18 cellular contexts compared by ENCODE assay signal in the genomic region with DNA sequence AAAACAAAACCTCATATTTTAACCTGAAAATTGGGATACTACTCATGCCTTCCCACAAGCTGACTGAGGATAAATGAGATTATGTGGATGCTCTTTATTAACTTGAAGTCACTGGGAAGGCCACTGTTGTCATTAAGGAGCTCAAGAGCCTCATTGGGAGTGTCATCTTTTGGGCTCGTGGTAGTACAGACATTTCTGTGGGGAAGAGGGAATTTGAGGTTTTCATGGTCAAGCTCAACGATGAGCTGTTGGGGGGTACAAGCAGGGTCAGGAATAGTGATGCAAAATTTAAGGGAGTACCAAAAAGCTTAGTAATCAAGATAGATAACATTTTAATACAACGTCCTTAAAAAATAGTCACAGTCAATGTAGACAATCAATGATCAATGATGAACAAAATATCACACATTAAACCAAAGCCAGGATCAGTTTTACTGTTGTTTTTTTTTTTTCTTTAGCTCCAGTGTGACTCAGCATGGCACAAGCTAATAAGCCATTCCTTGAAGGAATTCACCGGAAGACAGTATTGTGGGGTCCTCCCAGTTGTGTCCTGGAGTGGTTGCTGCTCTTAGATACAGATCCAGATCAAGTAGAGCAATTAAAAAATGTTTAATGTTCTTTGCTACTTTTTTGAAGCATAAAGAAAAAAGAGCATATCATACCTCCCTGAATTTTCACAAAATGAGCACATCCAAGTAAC.
DNase-seq lines count a peak whose midpoint lies in the region; ATAC-seq and TF ChIP-seq lines count a peak whose summit lies in the region.
"Had no signal": no experiment of that assay in that cellular context is flagged by ENCODE, and none has a peak within 500 bp of the region (broad histone marks: within the 10 kb centered on the region; RNA-seq: fewer than 3 reads in every experiment).

No MANE protein-coding gene starts in this region.

- TF ChIP-seq POLR2A in heart left ventricle (IDR thresholded peaks at IDR 0.05), result no peak
- no peak for TF ChIP-seq POLR2A in vagina (IDR thresholded peaks at IDR 0.05)

- H3K27ac Mint-ChIP-seq in WTC11 (peak overlapping the region; percentile 5; the same call in 1 of the 2 replicates), glutamatergic neuron (ENCODE audit: unreplicated experiment) (peak overlapping the region; percentile 20)
- H3K27ac Mint-ChIP-seq: CD14-positive monocyte had no signal

- intact Hi-C loops in heart left ventricle (cut with DNase I), result loop anchor here in 1 of 10 donors (10.0 kb wide), 1 partner anchor 193 kb away; no protein-coding TSS in a partner anchor
- intact Hi-C loops in vagina (cut with DNase I), result no loop called here

- no peaks in the 10 kb centered on the region for H3K27me3 ChIP-seq in heart left ventricle
- no peaks in the 10 kb centered on the region for H3K27me3 ChIP-seq in vagina

- H3K4me3 Mint-ChIP-seq in WTC11 (no peak overlapping the region), glutamatergic neuron (ENCODE audit: unreplicated experiment) (no peak overlapping the region)
- H3K4me3 Mint-ChIP-seq: CD14-positive monocyte had no signal

- peaks cover 0 to 27% (median 8%) of the 10 kb centered on the region in 12 donors for H3K4me1 ChIP-seq in heart left ventricle
- H3K4me1 ChIP-seq in vagina, result no peaks in the 10 kb centered on the region

- H3K4me1 Mint-ChIP-seq in WTC11 (peaks cover 6% of the 10 kb centered on the region), glutamatergic neuron (ENCODE audit: low read depth, unreplicated experiment) (peaks cover 12% of the 10 kb centered on the region)
- H3K4me1 Mint-ChIP-seq: CD14-positive monocyte had no signal

- H3K27ac ChIP-seq in heart left ventricle, result no peak overlapping the region
- no peak overlapping the region for H3K27ac ChIP-seq in vagina
- H3K27ac ChIP-seq: 22Rv1 had no signal

- peaks cover 3% of the 10 kb centered on the region; the same call in 1 of the 2 replicates for H3K36me3 Mint-ChIP-seq in WTC11
- peaks cover 4% of the 10 kb centered on the region for H3K36me3 Mint-ChIP-seq in glutamatergic neuron (ENCODE audit: unreplicated experiment)
- H3K36me3 Mint-ChIP-seq: CD14-positive monocyte had no signal

- peaks cover 0 to 10% (median 2%) of the 10 kb centered on the region in 12 donors for H3K9me3 ChIP-seq in heart left ventricle
- H3K9me3 ChIP-seq in vagina, result no peaks in the 10 kb centered on the region

- no peak for TF ChIP-seq CTCF in WTC11 (IDR thresholded peaks at IDR 0.05)
- no peak for TF ChIP-seq CTCF in glutamatergic neuron (IDR thresholded peaks at IDR 0.05; ENCODE audit: partially characterized antibody, unreplicated experiment)
- no peak for TF ChIP-seq CTCF in heart left ventricle (IDR thresholded peaks at IDR 0.05)
- no peak for TF ChIP-seq CTCF in vagina (IDR thresholded peaks at IDR 0.05)

- H3K27me3 Mint-ChIP-seq in WTC11 (ENCODE audit: low read depth), result no peaks in the 10 kb centered on the region; the same call in 1 of the 2 replicates
- H3K27me3 Mint-ChIP-seq in glutamatergic neuron (ENCODE audit: unreplicated experiment), result peaks cover 1% of the 10 kb centered on the region

- ATAC-seq in WTC11, result no peak
- no peak for ATAC-seq in heart left ventricle
- ATAC-seq: GM12878, K562, Panc1 had no signal

- DNase-seq in A172 (ENCODE audit: low spot score), result peak; percentile 27
- DNase-seq in LHCN-M2 (ENCODE audit: low read depth), result peak; percentile 20
- DNase-seq in WTC11 (ENCODE audit: low spot score), result no peak
- no peak for DNase-seq in glutamatergic neuron
- no peak for DNase-seq in heart left ventricle
- no peak for DNase-seq in vagina (ENCODE audit: extremely low spot score in 2 of 2)
- no peak for DNase-seq in T-helper 2 cell
- DNase-seq in DMS79 (lab: John Stamatoyannopoulos, UW), result no peak
- DNase-seq: DND-41, NCI-H1417 treated with DMSO at 0.1 percent for 48 hours, NCI-H187 treated with DMSO at 0.1 percent for 48 hours, NCI-H226, NCI-H524 treated with DMSO at 0.1 percent for 48 hours had no signal

- WGBS in heart left ventricle, 4 donors, result 92 to 95% (median 94%) methylated on average over 4 of the region's 4 CpGs

- H3K4me3 ChIP-seq in heart left ventricle, result no peak overlapping the region
- H3K4me3 ChIP-seq in vagina, result no peak overlapping the region
- H3K4me3 ChIP-seq: GM12878, K562 had no signal

- CTCF ChIA-PET in WTC11 (lab: Charles Lee), result interaction anchor here (0.6 to 1.1 kb wide), 2 partner anchors 18 to 762 kb away, joined by 3 to 4 read pairs; no protein-coding TSS in a partner anchor

- H3K9me3 Mint-ChIP-seq in WTC11 (peaks cover 16% of the 10 kb centered on the region), glutamatergic neuron (ENCODE audit: unreplicated experiment) (peaks cover 1% of the 10 kb centered on the region)

- H3K36me3 ChIP-seq in heart left ventricle (no peaks in the 10 kb centered on the region), vagina (no peaks in the 10 kb centered on the region)

- POLR2A ChIA-PET in WTC11 (lab: Charles Lee), result no interaction called here

TF ChIP-seq in WTC11, 78 proteins besides CTCF, POLR2A, EP300 and RAD21:
- TF ChIP-seq, protein P1, sequence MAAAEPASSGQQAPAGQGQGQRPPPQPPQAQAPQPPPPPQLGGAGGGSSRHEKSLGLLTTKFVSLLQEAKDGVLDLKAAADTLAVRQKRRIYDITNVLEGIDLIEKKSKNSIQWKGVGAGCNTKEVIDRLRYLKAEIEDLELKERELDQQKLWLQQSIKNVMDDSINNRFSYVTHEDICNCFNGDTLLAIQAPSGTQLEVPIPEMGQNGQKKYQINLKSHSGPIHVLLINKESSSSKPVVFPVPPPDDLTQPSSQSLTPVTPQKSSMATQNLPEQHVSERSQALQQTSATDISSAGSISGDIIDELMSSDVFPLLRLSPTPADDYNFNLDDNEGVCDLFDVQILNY (CRISPR knock-in tag; IDR thresholded peaks at IDR 0.05), result no peak
- TF ChIP-seq ZNF671 (CRISPR knock-in tag; IDR thresholded peaks at IDR 0.05) (no peak), SMAD3 (CRISPR knock-in tag; IDR thresholded peaks at IDR 0.05; ENCODE audit: borderline replicate concordance) (no peak), NR2C2 (CRISPR knock-in tag; IDR thresholded peaks at IDR 0.05) (no peak), ELF4 (CRISPR knock-in tag; IDR thresholded peaks at IDR 0.05; ENCODE audit: low read depth) (no peak)
- TF ChIP-seq, protein P2, sequence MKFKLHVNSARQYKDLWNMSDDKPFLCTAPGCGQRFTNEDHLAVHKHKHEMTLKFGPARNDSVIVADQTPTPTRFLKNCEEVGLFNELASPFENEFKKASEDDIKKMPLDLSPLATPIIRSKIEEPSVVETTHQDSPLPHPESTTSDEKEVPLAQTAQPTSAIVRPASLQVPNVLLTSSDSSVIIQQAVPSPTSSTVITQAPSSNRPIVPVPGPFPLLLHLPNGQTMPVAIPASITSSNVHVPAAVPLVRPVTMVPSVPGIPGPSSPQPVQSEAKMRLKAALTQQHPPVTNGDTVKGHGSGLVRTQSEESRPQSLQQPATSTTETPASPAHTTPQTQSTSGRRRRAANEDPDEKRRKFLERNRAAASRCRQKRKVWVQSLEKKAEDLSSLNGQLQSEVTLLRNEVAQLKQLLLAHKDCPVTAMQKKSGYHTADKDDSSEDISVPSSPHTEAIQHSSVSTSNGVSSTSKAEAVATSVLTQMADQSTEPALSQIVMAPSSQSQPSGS (CRISPR knock-in tag; IDR thresholded peaks at IDR 0.05; ENCODE audit: borderline replicate concordance, low read depth), result no peak

Comparison
In these comparisons a context has a peak if more than half of its experiments do, and no peak if none do; other contexts are left out.
1. DNase-seq: peak in A172 (single experiment) and LHCN-M2 (single experiment); none in WTC11 (single experiment), glutamatergic neuron (single experiment), heart left ventricle (0 of 5), vagina (0 of 2), T-helper 2 cell (0 of 5) and DMS79 (single experiment).